In the genomic region with DNA sequence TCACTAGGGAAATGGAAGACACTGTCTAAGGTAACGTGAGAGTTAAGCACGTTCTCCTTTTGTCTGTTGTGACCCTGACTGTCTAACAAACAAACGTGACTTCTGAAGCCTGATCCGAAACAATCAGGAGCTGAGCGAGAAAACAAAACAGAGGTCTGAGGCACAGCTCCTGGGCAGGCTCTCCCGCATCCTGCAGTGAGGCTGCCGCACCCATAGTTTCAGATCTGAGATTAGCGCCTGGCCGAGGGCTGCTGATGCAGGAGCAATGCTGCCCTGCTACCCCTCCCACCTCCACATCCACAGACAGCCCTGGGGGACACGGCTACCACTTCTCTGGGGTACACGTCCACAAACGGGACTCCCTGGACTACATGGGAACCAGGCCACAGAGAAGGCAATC, we compare ENCODE assay signal across 22 cellular contexts. TPM values are rescaled to one million over a fixed set of nuclear protein-coding genes. Genes with fewer than 3 reads are reported as not detected.
A peak's percentile ranks its signal among the peaks of the same experiment; 100 is the strongest.
DNase-seq lines count a peak whose midpoint lies in the region; ATAC-seq and TF ChIP-seq lines count a peak whose summit lies in the region.
"Had no signal": no experiment of that assay in that cellular context is flagged by ENCODE, and none has a peak within 500 bp of the region (broad histone marks: within the 10 kb centered on the region; RNA-seq: fewer than 3 reads in every experiment).

No MANE protein-coding gene starts in this region.

- H3K36me3 Mint-ChIP-seq in CD8-positive, alpha-beta T cell: peaks cover 18% of the 10 kb centered on the region
- peaks cover 43% of the 10 kb centered on the region for H3K36me3 Mint-ChIP-seq in activated T-helper 1 cell treated with anti-CD3 and anti-CD28 coated beads, Interleukin-12 subunit alpha, Interleukin-12 subunit beta, Interleukin-2, Interleukin-4 antibody, amounts not matched to agents 30 ng/mL and 10 ng/mL and 1 ng/mL, durations not matched to agents 14 hours and 24 hours and 36 hours (ENCODE audit: low read depth)

- H3K9me3 ChIP-seq in CD8-positive, alpha-beta T cell (ENCODE audit: low read length): no peaks in the 10 kb centered on the region
- no peaks in the 10 kb centered on the region for H3K9me3 ChIP-seq in KOPT-K1 (ENCODE audit: insufficient read depth, low read length, poor library complexity, severe bottlenecking)
- H3K9me3 ChIP-seq: esophagus squamous epithelium, heart right ventricle, psoas muscle, thoracic aorta had no signal

- H3K9me3 Mint-ChIP-seq in CD8-positive, alpha-beta T cell: no peaks in the 10 kb centered on the region
- no peaks in the 10 kb centered on the region for H3K9me3 Mint-ChIP-seq in activated T-helper 1 cell treated with anti-CD3 and anti-CD28 coated beads, Interleukin-12 subunit alpha, Interleukin-12 subunit beta, Interleukin-2, Interleukin-4 antibody, amounts not matched to agents 30 ng/mL and 10 ng/mL and 1 ng/mL, durations not matched to agents 14 hours and 24 hours and 36 hours
- H3K9me3 Mint-ChIP-seq: HFFc6 had no signal

- TF ChIP-seq CTCF in CD8-positive, alpha-beta T cell (IDR thresholded peaks at IDR 0.05): no peak

- H3K27me3 Mint-ChIP-seq in CD8-positive, alpha-beta T cell (ENCODE audit: low read depth): no peaks in the 10 kb centered on the region
- H3K27me3 Mint-ChIP-seq in activated T-helper 1 cell treated with anti-CD3 and anti-CD28 coated beads, Interleukin-12 subunit alpha, Interleukin-12 subunit beta, Interleukin-2, Interleukin-4 antibody, amounts not matched to agents 30 ng/mL and 10 ng/mL and 1 ng/mL, durations not matched to agents 14 hours and 24 hours and 36 hours (ENCODE audit: insufficient read depth): no peaks in the 10 kb centered on the region
- H3K27me3 Mint-ChIP-seq: B cell had no signal

- H3K27ac Mint-ChIP-seq in CD8-positive, alpha-beta T cell: peak overlapping the region; percentile 94
- peak overlapping the region; percentile 92 for H3K27ac Mint-ChIP-seq in activated T-helper 1 cell treated with anti-CD3 and anti-CD28 coated beads, Interleukin-12 subunit alpha, Interleukin-12 subunit beta, Interleukin-2, Interleukin-4 antibody, amounts not matched to agents 30 ng/mL and 10 ng/mL and 1 ng/mL, durations not matched to agents 14 hours and 24 hours and 36 hours
- H3K27ac Mint-ChIP-seq: B cell, HFFc6 had no signal

- ATAC-seq in CD8-positive, alpha-beta T cell: no peak
- ATAC-seq in HG02852 (IDR thresholded peaks at IDR 0.05; ENCODE audit: unreplicated experiment): no peak
- ATAC-seq: GM12878, heart right ventricle, left cardiac atrium, psoas muscle had no signal

- POLR2A ChIA-PET in CD8-positive, alpha-beta T cell (lab: Charles Lee): interaction anchor here (0.6 to 7.5 kb wide), 7 partner anchors 11 to 74 kb away, joined by 3 to 104 read pairs (median 8); a partner anchor contains a TSS

- peak overlapping the region; percentile 26 for H3K27ac ChIP-seq in CD8-positive, alpha-beta T cell (ENCODE audit: low read depth, low read length)
- H3K27ac ChIP-seq in KOPT-K1 (ENCODE audit: low read depth, low read length, poor library complexity, severe bottlenecking): peak overlapping the region; percentile 98
- H3K27ac ChIP-seq: esophagus squamous epithelium, thoracic aorta had no signal

- peak overlapping the region; percentile 68 for H3K4me3 Mint-ChIP-seq in CD8-positive, alpha-beta T cell
- peak overlapping the region; percentile 80 for H3K4me3 Mint-ChIP-seq in activated T-helper 1 cell treated with anti-CD3 and anti-CD28 coated beads, Interleukin-12 subunit alpha, Interleukin-12 subunit beta, Interleukin-2, Interleukin-4 antibody, amounts not matched to agents 30 ng/mL and 10 ng/mL and 1 ng/mL, durations not matched to agents 14 hours and 24 hours and 36 hours
- H3K4me3 Mint-ChIP-seq: B cell, HFFc6 had no signal

- H3K4me3 ChIP-seq in CD8-positive, alpha-beta T cell (ENCODE audit: low read depth, low read length): peak overlapping the region; percentile 11
- H3K4me3 ChIP-seq: esophagus squamous epithelium, GM12878, heart right ventricle, psoas muscle, thoracic aorta had no signal

- no peaks in the 10 kb centered on the region for H3K36me3 ChIP-seq in CD8-positive, alpha-beta T cell (ENCODE audit: insufficient read depth, low read length)
- no peaks in the 10 kb centered on the region for H3K36me3 ChIP-seq in KOPT-K1 (ENCODE audit: insufficient read depth, low read length)
- H3K36me3 ChIP-seq: esophagus squamous epithelium, heart right ventricle, thoracic aorta had no signal

- no peaks in the 10 kb centered on the region for H3K27me3 ChIP-seq in CD8-positive, alpha-beta T cell (ENCODE audit: insufficient read depth, low read length)
- H3K27me3 ChIP-seq: heart right ventricle had no signal

- H3K4me1 ChIP-seq in CD8-positive, alpha-beta T cell (ENCODE audit: insufficient read depth, low read length): peaks cover 95% of the 10 kb centered on the region

- peak in 2 of 7 experiments; percentile 22 to 42 for DNase-seq in CD8-positive, alpha-beta T cell
- DNase-seq in activated T-helper 1 cell treated with anti-CD3 and anti-CD28 coated beads, Interleukin-12 subunit alpha, Interleukin-12 subunit beta, Interleukin-2, Interleukin-4 antibody, amounts not matched to agents 30 ng/mL and 10 ng/mL and 1 ng/mL, durations not matched to agents 14 hours and 24 hours and 36 hours (ENCODE audit: low spot score): peak; percentile 64
- DNase-seq in left kidney (ENCODE audit: low read depth, low spot score) (peak; percentile 16), NCI-H69 (lab: John Stamatoyannopoulos, UW) (no peak), NCI-H345 (lab: John Stamatoyannopoulos, UW) (no peak), mesenteric fat pad (ENCODE audit: low spot score) (no peak)
- DNase-seq: esophagus squamous epithelium; heart right ventricle; HFFc6; left cardiac atrium; NCI-H2081; NK-92 treated with Interleukin-12 subunit alpha and Interleukin-12 subunit beta, amount 100 ng/mL, for 24 hours; psoas muscle; T1000 had no signal

- CTCF ChIA-PET in CD8-positive, alpha-beta T cell (lab: Charles Lee): interaction anchor here (0.6 to 6.9 kb wide), 7 partner anchors 10 to 86 kb away, joined by 3 to 53 read pairs (median 11); no protein-coding TSS in a partner anchor

- intact Hi-C loops in CD8-positive, alpha-beta T cell (cut with DNase I, micrococcal nuclease): loop anchor here in 1 of 2 experiments (2.0 kb wide), 2 partner anchors 45 to 71 kb away; a partner anchor contains a TSS
- intact Hi-C loops in activated T-helper 1 cell treated with anti-CD3 and anti-CD28 coated beads, Interleukin-12 subunit alpha, Interleukin-12 subunit beta, Interleukin-2, Interleukin-4 antibody, amounts not matched to agents 30 ng/mL and 10 ng/mL and 1 ng/mL, durations not matched to agents 14 hours and 24 hours and 36 hours (cut with micrococcal nuclease): loop anchor here (2.0 to 10.0 kb wide), 3 partner anchors 13 to 409 kb away; a partner anchor contains a TSS

- H3K4me1 Mint-ChIP-seq in CD8-positive, alpha-beta T cell (ENCODE audit: low read depth): peaks cover 85% of the 10 kb centered on the region
- H3K4me1 Mint-ChIP-seq in activated T-helper 1 cell treated with anti-CD3 and anti-CD28 coated beads, Interleukin-12 subunit alpha, Interleukin-12 subunit beta, Interleukin-2, Interleukin-4 antibody, amounts not matched to agents 30 ng/mL and 10 ng/mL and 1 ng/mL, durations not matched to agents 14 hours and 24 hours and 36 hours (ENCODE audit: low read depth): peaks cover 84% of the 10 kb centered on the region

RNA-seq across cellular contexts. Expression of a gene that starts 46.7 kb away (rescaled TPM):
- total RNA-seq in CD8-positive, alpha-beta T cell: 10 to 100 TPM; 22.3 to 25.5 TPM
- 50.4 and 51.7 TPM in 2 replicates for total RNA-seq in activated T-helper 1 cell treated with anti-CD3 and anti-CD28 coated beads, Interleukin-12 subunit alpha, Interleukin-12 subunit beta, Interleukin-2, Interleukin-4 antibody, amounts not matched to agents 30 ng/mL and 10 ng/mL and 1 ng/mL, durations not matched to agents 14 hours and 24 hours and 36 hours
- 28.0 TPM for total RNA-seq in mesenteric fat pad

RNA-seq across cellular contexts. Expression of a gene that starts 52.6 kb away (rescaled TPM):
- total RNA-seq in CD8-positive, alpha-beta T cell: 1 to 10 TPM; 2.2 to 2.7 TPM
- total RNA-seq in activated T-helper 1 cell treated with anti-CD3 and anti-CD28 coated beads, Interleukin-12 subunit alpha, Interleukin-12 subunit beta, Interleukin-2, Interleukin-4 antibody, amounts not matched to agents 30 ng/mL and 10 ng/mL and 1 ng/mL, durations not matched to agents 14 hours and 24 hours and 36 hours: 0.10 TPM in 1 of 2 replicates, not detected in the other
- 0.16 TPM for total RNA-seq in mesenteric fat pad
- total RNA-seq: Daoy, GM12878, heart right ventricle, HFFc6, left cardiac atrium, MCF 10A, mucosa of gallbladder, thoracic aorta had no signal

Comparison
In these comparisons a context has a peak if more than half of its experiments do, and no peak if none do; other contexts are left out.
1. DNase-seq: peak in activated T-helper 1 cell treated with anti-CD3 and anti-CD28 coated beads, Interleukin-12 subunit alpha, Interleukin-12 subunit beta, Interleukin-2, Interleukin-4 antibody, amounts not matched to agents 30 ng/mL and 10 ng/mL and 1 ng/mL, durations not matched to agents 14 hours and 24 hours and 36 hours (single experiment) and left kidney (single experiment); none in NCI-H69 (single experiment), NCI-H345 (single experiment) and mesenteric fat pad (single experiment).